ENCODE assay signal across 8 cellular contexts in the genomic region with DNA sequence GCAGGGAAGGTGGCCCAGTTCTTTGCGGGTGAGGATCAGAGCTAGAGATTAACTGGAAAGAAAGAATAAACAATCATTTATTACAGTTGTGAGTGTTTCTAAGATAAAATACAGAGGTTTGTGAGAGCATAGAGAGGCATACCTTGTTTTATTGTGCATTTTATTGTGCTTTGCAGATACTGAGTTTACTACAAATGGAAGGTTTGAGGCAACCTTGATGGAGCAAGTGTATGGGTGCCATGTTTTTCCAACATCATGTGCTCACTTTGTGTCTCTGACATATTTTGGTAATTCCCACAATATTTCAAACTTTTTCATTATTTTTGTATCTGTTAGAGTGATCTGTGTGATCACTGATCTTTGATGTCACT. TPM values are rescaled to one million over a fixed set of nuclear protein-coding genes. Genes with fewer than 3 reads are reported as not detected.
DNase-seq lines count a peak whose midpoint lies in the region; ATAC-seq and TF ChIP-seq lines count a peak whose summit lies in the region.

No MANE protein-coding gene starts in this region.

- DNase-seq in A673 (ENCODE audit: low spot score) = no peak
- DNase-seq in brain microvascular endothelial cell = no peak
- no peak for DNase-seq in NCI-H526 (lab: John Stamatoyannopoulos, UW)
- DNase-seq in effector CD4-positive, alpha-beta T cell = no peak

- H3K4me1 ChIP-seq in A673 (ENCODE audit: insufficient read depth, low read length, poor library complexity, severe bottlenecking) (peaks cover 20% of the 10 kb centered on the region), HUES48 (ENCODE audit: control insufficient read depth, insufficient read depth, low read length) (peaks cover 12% of the 10 kb centered on the region; the same call in 1 of the 2 replicates), mucosa of rectum (ENCODE audit: control insufficient read depth in 2 of 2, insufficient read depth in 2 of 2, low read length in 2 of 2) (peaks cover 13 to 14% of the 10 kb centered on the region in 2 donors)

- H3K27me3 ChIP-seq in A673 (replicated peaks; ENCODE audit: insufficient read depth, low read depth, low read length, poor library complexity) (no peaks in the 10 kb centered on the region), HUES48 (ENCODE audit: control insufficient read depth, insufficient read depth, low read length) (no peaks in the 10 kb centered on the region), brain microvascular endothelial cell (replicated peaks) (no peaks in the 10 kb centered on the region), mucosa of rectum (ENCODE audit: control insufficient read depth in 2 of 2, insufficient read depth in 2 of 2, low read length in 2 of 2) (no peaks in the 10 kb centered on the region)

- CTCF ChIA-PET in A673 (lab: Charles Lee) = no interaction called here

- peak overlapping the region; percentile 57 for H3K4me3 ChIP-seq in A673 (ENCODE audit: low read depth, low read length, poor library complexity, severe bottlenecking)
- H3K4me3 ChIP-seq in HUES48 (ENCODE audit: low read depth, low read length) = peak overlapping the region; percentile 83
- H3K4me3 ChIP-seq in brain microvascular endothelial cell (ENCODE audit: low read depth, low read length) = peak overlapping the region; percentile 80
- H3K4me3 ChIP-seq in mucosa of rectum (ENCODE audit: low read length in 2 of 2) = peak overlapping the region; percentile 73 to 93

- no peak for TF ChIP-seq CTCF in A673 (conservative IDR thresholded peaks at IDR 0.05; ENCODE audit: low read depth, low read length)
- TF ChIP-seq CTCF in brain microvascular endothelial cell (IDR thresholded peaks at IDR 0.05; ENCODE audit: low read depth, low read length, missing control alignments) = no peak

- intact Hi-C loops in A673 (cut with micrococcal nuclease; ENCODE audit: unreplicated experiment) = no loop called here

- no TSS peak for BruUV-seq in A673 (replicated peaks; lab: Mats Ljungman, UMichigan)

- POLR2A ChIA-PET in A673 (lab: Charles Lee; ENCODE audit: low non-redundant PET) = no interaction called here

- H3K9ac ChIP-seq in HUES48 (ENCODE audit: low read depth, low read length) = peak overlapping the region; percentile 75
- peak overlapping the region; percentile 86 to 94 for H3K9ac ChIP-seq in mucosa of rectum (ENCODE audit: low read depth in 1 of 2, low read length in 2 of 2)

- no peaks in the 10 kb centered on the region for H3K9me3 ChIP-seq in A673 (ENCODE audit: low read depth, low read length, poor library complexity, severe bottlenecking)
- peaks cover 5% of the 10 kb centered on the region; the same call in 1 of the 2 replicates for H3K9me3 ChIP-seq in HUES48 (ENCODE audit: control insufficient read depth, insufficient read depth, low read length)
- H3K9me3 ChIP-seq in mucosa of rectum (ENCODE audit: control insufficient read depth in 2 of 2, low read length in 2 of 2) = no peaks in the 10 kb centered on the region

- no peaks in the 10 kb centered on the region for H3K36me3 ChIP-seq in A673 (ENCODE audit: insufficient read depth, low read length, poor library complexity, severe bottlenecking)
- no peaks in the 10 kb centered on the region for H3K36me3 ChIP-seq in HUES48 (ENCODE audit: control insufficient read depth, insufficient read depth, low read length)
- H3K36me3 ChIP-seq in brain microvascular endothelial cell (replicated peaks) = no peaks in the 10 kb centered on the region
- no peaks in the 10 kb centered on the region for H3K36me3 ChIP-seq in mucosa of rectum (ENCODE audit: control insufficient read depth in 2 of 2, insufficient read depth in 2 of 2, low read length in 2 of 2)

- H3K27ac ChIP-seq in A673 (ENCODE audit: low read depth, low read length, poor library complexity, severe bottlenecking) (peak overlapping the region; percentile 79), HUES48 (ENCODE audit: low read depth, low read length) (peak overlapping the region; percentile 94), brain microvascular endothelial cell (peak overlapping the region; percentile 92), mucosa of rectum (ENCODE audit: low read depth in 2 of 2, low read length in 2 of 2) (peak overlapping the region; percentile 89 to 92)

- ATAC-seq in HG02884 (IDR thresholded peaks at IDR 0.05; ENCODE audit: unreplicated experiment) = no peak
- no peak for ATAC-seq in GM19324 (IDR thresholded peaks at IDR 0.05; ENCODE audit: low FRiP score, unreplicated experiment)

- in situ Hi-C loops in brain microvascular endothelial cell (cut with HindIII; ENCODE audit: low pct_ligation_motif_present, low sequenced_read_pairs) = no loop called here

RNA-seq across cellular contexts. Expression of a gene that starts 0.7 kb away (rescaled TPM):
- 15.0 and 17.0 TPM in 2 replicates for total RNA-seq in A673 (2021)

RNA-seq across cellular contexts. Expression of a gene that starts 32.0 kb away (rescaled TPM):
- total RNA-seq in A673 (2021) = 9.7 and 9.8 TPM in 2 replicates

RNA-seq across cellular contexts. Expression of a gene that starts 41.2 kb away (rescaled TPM):
- 113 and 118 TPM in 2 replicates for total RNA-seq in A673 (2021)
